Comparison of ENCODE assay signal across 29 cellular contexts in the genomic region with DNA sequence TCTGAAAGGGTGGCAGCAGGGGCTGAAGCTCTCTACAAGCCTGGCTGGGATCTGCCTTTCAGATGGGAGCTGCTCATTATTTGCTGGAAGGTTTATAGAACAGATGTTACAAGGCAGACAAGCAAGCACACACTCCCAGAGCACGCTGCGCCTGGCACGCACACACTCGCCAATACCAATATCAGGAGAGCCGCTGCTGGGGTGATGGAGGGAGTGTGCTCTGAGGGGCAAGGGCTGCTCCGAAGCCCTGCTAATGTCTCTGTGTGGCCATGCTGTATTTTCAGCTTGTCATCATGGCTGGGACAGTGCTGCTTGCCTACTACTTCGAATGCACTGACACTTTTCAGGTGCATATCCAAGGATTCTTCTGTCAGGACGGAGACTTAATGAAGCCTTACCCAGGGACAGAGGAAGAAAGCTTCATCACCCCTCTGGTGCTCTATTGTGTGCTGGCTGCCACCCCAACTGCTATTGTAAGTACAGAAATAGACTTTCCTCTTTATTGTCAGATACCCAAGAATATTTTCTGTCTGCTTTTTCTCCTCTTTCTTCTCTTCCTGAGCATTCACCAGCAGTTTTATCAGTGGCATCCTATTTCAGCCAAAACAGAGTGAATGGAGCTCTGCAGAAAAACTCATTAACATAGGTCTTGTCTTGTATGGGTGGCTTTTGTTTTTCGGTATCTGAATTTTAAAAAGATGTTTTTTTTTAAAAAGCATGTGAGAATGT.
DNase-seq lines count a peak whose midpoint lies in the region; ATAC-seq and TF ChIP-seq lines count a peak whose summit lies in the region.
"Had no signal": no experiment of that assay in that cellular context is flagged by ENCODE, and none has a peak within 500 bp of the region (broad histone marks: within the 10 kb centered on the region; RNA-seq: fewer than 3 reads in every experiment).

No MANE protein-coding gene starts in this region.

- no peaks in the 10 kb centered on the region for H3K36me3 Mint-ChIP-seq in GM23338 (ENCODE audit: low read depth)
- H3K36me3 Mint-ChIP-seq: brain had no signal

- peak overlapping the region; percentile 45 for H3K4me3 Mint-ChIP-seq in GM23338
- H3K4me3 Mint-ChIP-seq: activated CD4-positive, alpha-beta T cell treated with anti-CD3 and anti-CD28 coated beads for 36 hours; activated T-helper 17 cell treated with anti-CD3 and anti-CD28 coated beads, Interleukin-2, amount 50 U/mL, for 72 hours; nephron; stimulated activated naive CD8-positive, alpha-beta T cell treated with anti-CD3 and anti-CD28 coated beads, Interleukin-15, amount 100 ng/mL, for 72 hours had no signal

- H3K79me2 ChIP-seq in GM23338 (replicated peaks; ENCODE audit: insufficient read depth): no peaks in the 10 kb centered on the region
- H3K79me2 ChIP-seq: parathyroid adenoma had no signal

- peaks cover 23% of the 10 kb centered on the region for H3K4me1 Mint-ChIP-seq in GM23338
- H3K4me1 Mint-ChIP-seq: activated CD4-positive, alpha-beta T cell treated with anti-CD3 and anti-CD28 coated beads for 36 hours; activated T-helper 17 cell treated with anti-CD3 and anti-CD28 coated beads, Interleukin-2, amount 50 U/mL, for 72 hours; stimulated activated naive CD8-positive, alpha-beta T cell treated with anti-CD3 and anti-CD28 coated beads, Interleukin-15, amount 100 ng/mL, for 72 hours had no signal

- ATAC-seq in GM23338 (peak; percentile 76), GM19023 (IDR thresholded peaks at IDR 0.05; ENCODE audit: unreplicated experiment) (no peak), GM19397 (IDR thresholded peaks at IDR 0.05; ENCODE audit: unreplicated experiment) (no peak)
- ATAC-seq: activated CD4-positive, alpha-beta T cell treated with anti-CD3 and anti-CD28 coated beads for 36 hours; activated T-helper 17 cell treated with anti-CD3 and anti-CD28 coated beads, Interleukin-2, amount 50 U/mL, for 72 hours; GM12878; HCT116; heart right ventricle; stimulated activated naive CD8-positive, alpha-beta T cell treated with anti-CD3 and anti-CD28 coated beads, Interleukin-15, amount 100 ng/mL, for 72 hours had no signal

- H3K27ac Mint-ChIP-seq in GM23338: peak overlapping the region; percentile 71
- H3K27ac Mint-ChIP-seq: activated CD4-positive, alpha-beta T cell treated with anti-CD3 and anti-CD28 coated beads for 36 hours; activated T-helper 17 cell treated with anti-CD3 and anti-CD28 coated beads, Interleukin-2, amount 50 U/mL, for 72 hours; nephron; stimulated activated naive CD8-positive, alpha-beta T cell treated with anti-CD3 and anti-CD28 coated beads, Interleukin-15, amount 100 ng/mL, for 72 hours had no signal

- peak overlapping the region; percentile 13 for H3K4me3 ChIP-seq in GM23338
- H3K4me3 ChIP-seq: esophagus muscularis mucosa, GM12878, heart right ventricle, right lobe of liver, SJCRH30, spleen, tibial nerve had no signal

- peak overlapping the region; percentile 15; the same call in 1 of the 2 replicates for H3K27ac ChIP-seq in GM23338 (ENCODE audit: low read depth)
- H3K27ac ChIP-seq: esophagus muscularis mucosa, heart right ventricle, parathyroid adenoma, right lobe of liver, SJCRH30, spleen, tibial nerve had no signal

- TF ChIP-seq CTCF in GM23338 (conservative IDR thresholded peaks at IDR 0.05; ENCODE audit: low read depth in 2 of 2): no peak

- H3K27me3 Mint-ChIP-seq in GM23338 (ENCODE audit: insufficient read depth, low read depth, poor library complexity): peaks cover 3% of the 10 kb centered on the region
- H3K27me3 Mint-ChIP-seq: brain had no signal

- DNase-seq in GM23338 (ENCODE audit: low spot score): peak; percentile 25
- DNase-seq in NCI-H446 (lab: John Stamatoyannopoulos, UW): peak; percentile 24 to 52
- peak in 40 of 42 donors; percentile 12 to 73 (median 42) for DNase-seq in head of caudate nucleus
- DNase-seq in pons (ENCODE audit: low spot score): peak; percentile 65
- DNase-seq in activated naive CD4-positive, alpha-beta T cell (lab: John Stamatoyannopoulos, UW): no peak
- no peak for DNase-seq in NCI-H128 (lab: John Stamatoyannopoulos, UW; ENCODE audit: unreplicated experiment)
- DNase-seq: activated CD4-positive, alpha-beta T cell treated with anti-CD3 and anti-CD28 coated beads for 36 hours; activated naive CD4-positive, alpha-beta T cell treated with anti-CD3 and anti-CD28 coated beads, Interleukin-2, amount 50 U/mL, for 16 hours; cerebellar nuclear complex; foreskin fibroblast; heart right ventricle; NCI-H1092; NCI-H1930; right lobe of liver; SJCRH30; spleen; stimulated activated CD4-positive, alpha-beta T cell treated with anti-CD3 and anti-CD28 coated beads, Interleukin-2, amount 100 ng/mL, for 24 hours; stimulated activated naive CD8-positive, alpha-beta T cell treated with anti-CD3 and anti-CD28 coated beads, Interleukin-15, amount 100 ng/mL, for 72 hours; SW 1271 had no signal

- H3K36me3 ChIP-seq in GM23338 (ENCODE audit: insufficient read depth): no peaks in the 10 kb centered on the region
- H3K36me3 ChIP-seq: esophagus muscularis mucosa, heart right ventricle, right lobe of liver, SJCRH30, spleen, tibial nerve had no signal

- H3K9me2 ChIP-seq in GM23338 (ENCODE audit: insufficient read depth): no peaks in the 10 kb centered on the region

- H3K9me3 Mint-ChIP-seq in GM23338: no peaks in the 10 kb centered on the region
- H3K9me3 Mint-ChIP-seq: activated T-helper 17 cell treated with anti-CD3 and anti-CD28 coated beads, Interleukin-2, amount 50 U/mL, for 72 hours; brain; nephron; stimulated activated naive CD8-positive, alpha-beta T cell treated with anti-CD3 and anti-CD28 coated beads, Interleukin-15, amount 100 ng/mL, for 72 hours had no signal

- H3K27me3 ChIP-seq in GM23338 (ENCODE audit: insufficient read depth): no peaks in the 10 kb centered on the region
- H3K27me3 ChIP-seq: right lobe of liver, SJCRH30, spleen, tibial nerve had no signal

- no peaks in the 10 kb centered on the region for H4K20me1 ChIP-seq in GM23338 (replicated peaks; ENCODE audit: insufficient read depth)

- peak overlapping the region; percentile 34 for H3K4me2 ChIP-seq in GM23338

- H3F3A ChIP-seq in GM23338 (replicated peaks; ENCODE audit: low read depth): no peaks in the 10 kb centered on the region

- H3K4me1 ChIP-seq in GM23338 (ENCODE audit: insufficient read depth): peaks cover 34% of the 10 kb centered on the region
- H3K4me1 ChIP-seq: esophagus muscularis mucosa, heart right ventricle, parathyroid adenoma, right lobe of liver, spleen, tibial nerve had no signal

- intact Hi-C loops in head of caudate nucleus (cut with DNase I): no loop called here

- H2AFZ ChIP-seq in GM23338: peak overlapping the region; percentile 24; the same call in 1 of the 2 replicates
- H2AFZ ChIP-seq: parathyroid adenoma had no signal

TF ChIP-seq in GM23338, 12 proteins besides CTCF, POLR2A, EP300 and RAD21 (continues in another document):
- TF ChIP-seq CREB1 (CRISPR knock-in tag; IDR thresholded peaks at IDR 0.05; ENCODE audit: low read depth) (no peak), REST (IDR thresholded peaks at IDR 0.05; ENCODE audit: unreplicated experiment) (no peak), ZNF114 (CRISPR knock-in tag; IDR thresholded peaks at IDR 0.05) (no peak), ZNF331 (CRISPR knock-in tag; IDR thresholded peaks at IDR 0.05; ENCODE audit: low read depth) (no peak)

Comparison
In these comparisons a context has a peak if more than half of its experiments do, and no peak if none do; other contexts are left out.
1. DNase-seq: peak in GM23338 (single experiment), NCI-H446 (2 of 2), head of caudate nucleus (40 of 42) and pons (single experiment); none in activated naive CD4-positive, alpha-beta T cell (0 of 4) and NCI-H128 (single experiment).